Comparison of ENCODE assay signal across 25 cellular contexts in genomic region chr4:185456131-185456530, GRCh38. TPM values are rescaled to one million over a fixed set of nuclear protein-coding genes. Genes with fewer than 3 reads are reported as not detected.
DNase-seq lines count a peak whose midpoint lies in the region; ATAC-seq, FAIRE-seq and TF ChIP-seq lines count a peak whose summit lies in the region.
"Had no signal": no experiment of that assay in that cellular context is flagged by ENCODE, and none has a peak within 500 bp of the region (broad histone marks: within the 10 kb centered on the region; RNA-seq: fewer than 3 reads in every experiment).

No MANE protein-coding gene starts in this region.

- no peaks in the 10 kb centered on the region for H3K36me3 ChIP-seq in liver (ENCODE audit: control insufficient read depth in 4 of 4, insufficient read depth in 3 of 4, low read depth in 1 of 4, low read length in 3 of 4)
- H3K36me3 ChIP-seq in HepG2 (replicated peaks in 1 of 2; ENCODE audit: control insufficient read depth in 1 of 2, insufficient read depth in 2 of 2, low read length in 2 of 2): no peaks in the 10 kb centered on the region
- peaks cover 46% of the 10 kb centered on the region for H3K36me3 ChIP-seq in SU-DHL-6 (ENCODE audit: low read length)
- H3K36me3 ChIP-seq: BLaER1 treated with 17β-estradiol and CSF1 and Interleukin-3, amounts not matched to agents 10 nM and 100 nM had no signal

- POLR2A ChIA-PET in HepG2 (lab: Yijun Ruan, JAX): no interaction called here

- no peak for DNase-seq in HepG2 (ENCODE audit: low spot score)
- no peak for DNase-seq in left lobe of liver (ENCODE audit: low spot score)
- DNase-seq in SHP77 treated with DMSO at 0.1 percent for 48 hours (lab: John Stamatoyannopoulos, UW): no peak
- DNase-seq in dermis blood vessel endothelial cell: no peak
- DNase-seq: AML-193; CD4-positive, alpha-beta T cell; CD8-positive, alpha-beta T cell; DMS 273 treated with DMSO at 0.1 percent for 48 hours; DMS153; DMS53; DMS79; DND-41; EL; GDM1 had no signal

- peak overlapping the region in 1 of 2 donors; percentile 25 for H3K27ac ChIP-seq in liver (ENCODE audit: low read depth in 1 of 2, low read length in 2 of 2)
- H3K27ac ChIP-seq in HepG2 (ENCODE audit: extremely low read length, insufficient read depth, low read length): no peak overlapping the region
- H3K27ac ChIP-seq in SU-DHL-6 (ENCODE audit: low read depth, low read length): no peak overlapping the region
- H3K27ac ChIP-seq: 22Rv1; A549; BLaER1 treated with 17β-estradiol and CSF1 and Interleukin-3, amounts not matched to agents 10 nM and 100 nM; C4-2B had no signal

- CTCF ChIA-PET in HepG2 (lab: Yijun Ruan, JAX; ENCODE audit: low intra/inter-chr PET ratio, low total read pairs): no interaction called here

- TF ChIP-seq RAD21 in liver (IDR thresholded peaks at IDR 0.05) (no peak), HepG2 (CRISPR knock-in tag; IDR thresholded peaks at IDR 0.05) (no peak)

- H3K4me3 ChIP-seq in liver (ENCODE audit: low read depth in 1 of 3, low read length in 3 of 3) (no peak overlapping the region), HepG2 (replicated peaks in 1 of 3; ENCODE audit: insufficient read depth in 1 of 3, low read depth in 2 of 3, low read length in 3 of 3) (no peak overlapping the region), SU-DHL-6 (ENCODE audit: insufficient read depth, low read length, poor library complexity, severe bottlenecking) (no peak overlapping the region)
- H3K4me3 ChIP-seq: A549; BLaER1 treated with 17β-estradiol and CSF1 and Interleukin-3, amounts not matched to agents 10 nM and 100 nM; GM12878 had no signal

- 20% methylated on average over 2 of the region's 2 CpGs for WGBS in liver
- WGBS in HepG2 (ENCODE audit: low lambda C conversion rate): 23% methylated on average over 2 of the region's 2 CpGs

- TF ChIP-seq EP300 in HepG2 (IDR thresholded peaks at IDR 0.05; ENCODE audit: low read depth in 2 of 2, low read length in 2 of 2) (no peak), HepG2 (CRISPR knock-in tag; IDR thresholded peaks at IDR 0.05; ENCODE audit: borderline replicate concordance) (no peak)

- H3K27me3 ChIP-seq in liver (ENCODE audit: control insufficient read depth in 4 of 4, insufficient read depth in 4 of 4, low read length in 3 of 4): no peaks in the 10 kb centered on the region
- peaks cover 0 to 13% of the 10 kb centered on the region in 2 experiments; a peak in 1 of 5 replicates for H3K27me3 ChIP-seq in HepG2 (ENCODE audit: control insufficient read depth in 1 of 2, insufficient read depth in 2 of 2, low read length in 2 of 2)
- no peaks in the 10 kb centered on the region for H3K27me3 ChIP-seq in SU-DHL-6 (ENCODE audit: low read length)
- H3K27me3 ChIP-seq: BLaER1 treated with 17β-estradiol and CSF1 and Interleukin-3, amounts not matched to agents 10 nM and 100 nM had no signal

- no peak for TF ChIP-seq CTCF in liver (IDR thresholded peaks at IDR 0.05; ENCODE audit: low read depth, low read length, missing input control)
- TF ChIP-seq CTCF in HepG2 (CRISPR knock-in tag; IDR thresholded peaks at IDR 0.05): no peak
- TF ChIP-seq CTCF in SU-DHL-6 (IDR thresholded peaks at IDR 0.05; ENCODE audit: insufficient read depth, low read length, poor library complexity, severe bottlenecking): no peak

- H3K9ac ChIP-seq in liver (ENCODE audit: low read depth in 1 of 2, low read length in 2 of 2) (no peak overlapping the region), HepG2 (ENCODE audit: insufficient read depth, low read depth, low read length) (no peak overlapping the region), SU-DHL-6 (ENCODE audit: low read length) (no peak overlapping the region)
- H3K9ac ChIP-seq: BLaER1 treated with 17β-estradiol and CSF1 and Interleukin-3, amounts not matched to agents 10 nM and 100 nM had no signal

- H3K79me2 ChIP-seq in HepG2 (ENCODE audit: insufficient read depth, low read length) (no peaks in the 10 kb centered on the region), SU-DHL-6 (ENCODE audit: insufficient read depth, low read length) (peaks cover 28% of the 10 kb centered on the region; the same call in 1 of the 2 replicates)

- H3K9me3 ChIP-seq in liver (ENCODE audit: control insufficient read depth in 4 of 4, low read length in 3 of 4) (no peaks in the 10 kb centered on the region), HepG2 (ENCODE audit: low read length) (no peaks in the 10 kb centered on the region), SU-DHL-6 (ENCODE audit: insufficient read depth, low read length) (no peaks in the 10 kb centered on the region)
- H3K9me3 ChIP-seq: A549; BLaER1 treated with 17β-estradiol and CSF1 and Interleukin-3, amounts not matched to agents 10 nM and 100 nM had no signal

- no TSS peak for BruUV-seq in HepG2 (replicated peaks; lab: Mats Ljungman, UMichigan)

- no peak for TF ChIP-seq POLR2A in HepG2 (IDR thresholded peaks at IDR 0.05; ENCODE audit: insufficient read depth in 1 of 2, low read depth in 2 of 2, low read length in 2 of 2)

- H2AFZ ChIP-seq in HepG2 (ENCODE audit: low read length) (no peak overlapping the region), SU-DHL-6 (ENCODE audit: low read depth, low read length, severe bottlenecking) (no peak overlapping the region)

- no peaks in the 10 kb centered on the region for H3K9me2 ChIP-seq in SU-DHL-6 (replicated peaks; ENCODE audit: insufficient read depth, low read length)

- ATAC-seq in HepG2: no peak
- ATAC-seq in left lobe of liver: peak; percentile 62
- no peak for ATAC-seq in GM19023 (IDR thresholded peaks at IDR 0.05; ENCODE audit: unreplicated experiment)
- ATAC-seq: A549; CD8-positive, alpha-beta T cell; GM12878 had no signal

- no peaks in the 10 kb centered on the region for H4K20me1 ChIP-seq in HepG2 (ENCODE audit: insufficient read depth, low read length)
- no peaks in the 10 kb centered on the region for H4K20me1 ChIP-seq in SU-DHL-6 (ENCODE audit: low read depth, low read length)
- H4K20me1 ChIP-seq: BLaER1 treated with 17β-estradiol and CSF1 and Interleukin-3, amounts not matched to agents 10 nM and 100 nM had no signal

- peaks cover 0 to 2% (median 0%) of the 10 kb centered on the region in 4 donors for H3K4me1 ChIP-seq in liver (ENCODE audit: control insufficient read depth in 4 of 4, insufficient read depth in 4 of 4, low read length in 3 of 4)
- H3K4me1 ChIP-seq in HepG2 (ENCODE audit: insufficient read depth, low read length): peaks cover 10% of the 10 kb centered on the region
- H3K4me1 ChIP-seq: A549; BLaER1 treated with 17β-estradiol and CSF1 and Interleukin-3, amounts not matched to agents 10 nM and 100 nM had no signal

- FAIRE-seq in HepG2 (lab: Jason Lieb, UNC): no peak
- FAIRE-seq: A549, GM12878, GM12892 had no signal

- peaks cover 6% of the 10 kb centered on the region; the same call in 1 of the 2 replicates for H3F3A ChIP-seq in SU-DHL-6 (ENCODE audit: insufficient read depth)

- intact Hi-C loops in HepG2 (cut with micrococcal nuclease; ENCODE audit: unreplicated experiment): no loop called here

- in situ Hi-C loops in HepG2 (cut with HindIII; ENCODE audit: extremely low pct_ligation_motif_present, low pct_unique_long_range_greater_than_20kb): loop anchor here (25.0 kb wide), 1 partner anchor 581 kb away; no protein-coding TSS in a partner anchor

- H3K4me2 ChIP-seq in HepG2 (ENCODE audit: low read depth, low read length): no peak overlapping the region
- peak overlapping the region; percentile 3 for H3K4me2 ChIP-seq in SU-DHL-6 (ENCODE audit: low read depth, low read length, poor library complexity, severe bottlenecking)
- H3K4me2 ChIP-seq: A549; BLaER1 treated with 17β-estradiol and CSF1 and Interleukin-3, amounts not matched to agents 10 nM and 100 nM had no signal

RNA-seq across cellular contexts. Expression of gene CCDC110, which starts 15.4 kb away (rescaled TPM):
- 1 to 10 TPM in 1 of 2 donors, not detected in 1; 1.5 TPM for total RNA-seq in liver
- under 1 TPM; 0.45 to 0.60 TPM for polyA plus RNA-seq in liver
- total RNA-seq in HepG2 (2016; rRNA removed; fragmentation: Illumina TruSeq; extraction: Trizol): not detected in 2 replicates
- total RNA-seq in HepG2 (2016; cell fraction: cytosol; rRNA removed; fragmentation: Illumina TruSeq; extraction: Trizol; ENCODE audit: low read depth): not detected in 2 replicates
- not detected in 2 replicates for total RNA-seq in HepG2 (2016; cell fraction: insoluble cytoplasmic fraction; rRNA removed; fragmentation: Illumina TruSeq; extraction: Trizol)
- total RNA-seq in HepG2 (2016; cell fraction: membrane; rRNA removed; fragmentation: Illumina TruSeq; extraction: Trizol): not detected in 2 replicates
- not detected in 2 replicates for total RNA-seq in HepG2 (2016; cell fraction: nucleus; rRNA removed; fragmentation: Illumina TruSeq; extraction: Trizol)
- polyA plus RNA-seq in HepG2 (2011; rRNA removed): not detected in 2 replicates
- polyA plus RNA-seq in HepG2 (2011; cell fraction: cytosol; rRNA removed): 0.06 TPM in 1 of 2 replicates, not detected in the other
- not detected in 2 replicates for polyA plus RNA-seq in HepG2 (2011; cell fraction: nucleus; rRNA removed)
- 0.16 and 0.35 TPM in 2 replicates for polyA plus RNA-seq in HepG2 (2012)
- polyA plus RNA-seq in HepG2 (2016; cell fraction: cytosol; fragmentation: Illumina TruSeq; extraction: Trizol; ENCODE audit: low read depth): not detected in 2 replicates
- not detected in 2 replicates for polyA plus RNA-seq in HepG2 (2016; cell fraction: insoluble cytoplasmic fraction; fragmentation: Illumina TruSeq; extraction: Trizol; ENCODE audit: low read depth)
- polyA plus RNA-seq in HepG2 (2016; cell fraction: membrane; fragmentation: Illumina TruSeq; extraction: Trizol; ENCODE audit: low read depth): not detected in 2 replicates
- not detected in 2 replicates for polyA plus RNA-seq in HepG2 (2016; cell fraction: nucleus; fragmentation: Illumina TruSeq; extraction: Trizol; ENCODE audit: insufficient read depth, low read depth)
- polyA minus RNA-seq in HepG2 (2011; rRNA and poly(A)+ RNA removed; ENCODE audit: low replicate concordance): not detected in 2 replicates
- not detected in 2 replicates for polyA minus RNA-seq in HepG2 (2011; cell fraction: cytosol; rRNA and poly(A)+ RNA removed)
- not detected in 2 replicates for polyA minus RNA-seq in HepG2 (2011; cell fraction: nucleus; rRNA and poly(A)+ RNA removed)
- 0.30 TPM for total RNA-seq in left lobe of liver
- total RNA-seq in dermis blood vessel endothelial cell: 0.42 and 0.68 TPM in 2 replicates
- total RNA-seq: Daoy had no signal
- polyA plus RNA-seq: BJ had no signal

RNA-seq across cellular contexts. Expression of gene UFSP2, which starts 30.4 kb away (rescaled TPM):
- total RNA-seq in liver (10 to 100 TPM; 16.6 to 17.2 TPM), HepG2 (2016; rRNA removed; fragmentation: Illumina TruSeq; extraction: Trizol) (32.3 and 44.8 TPM in 2 replicates), left lobe of liver (16.9 TPM), dermis blood vessel endothelial cell (40.0 and 51.7 TPM in 2 replicates)
- polyA plus RNA-seq in liver (10 to 100 TPM; 12.2 to 12.9 TPM), HepG2 (2011; rRNA removed) (17.1 and 24.1 TPM in 2 replicates)
- 27.5 and 31.7 TPM in 2 replicates for total RNA-seq in HepG2 (2016; cell fraction: cytosol; rRNA removed; fragmentation: Illumina TruSeq; extraction: Trizol; ENCODE audit: low read depth)
- total RNA-seq in HepG2 (2016; cell fraction: insoluble cytoplasmic fraction; rRNA removed; fragmentation: Illumina TruSeq; extraction: Trizol): 30.0 and 43.9 TPM in 2 replicates
- 30.6 and 35.7 TPM in 2 replicates for total RNA-seq in HepG2 (2016; cell fraction: membrane; rRNA removed; fragmentation: Illumina TruSeq; extraction: Trizol)
- 14.9 and 25.5 TPM in 2 replicates for total RNA-seq in HepG2 (2016; cell fraction: nucleus; rRNA removed; fragmentation: Illumina TruSeq; extraction: Trizol)
- polyA plus RNA-seq in HepG2 (2011; cell fraction: cytosol; rRNA removed): 15.3 and 19.2 TPM in 2 replicates
- 5.7 and 6.9 TPM in 2 replicates for polyA plus RNA-seq in HepG2 (2011; cell fraction: nucleus; rRNA removed)
- polyA plus RNA-seq in HepG2 (2012): 18.2 and 23.6 TPM in 2 replicates
- 20.6 and 23.2 TPM in 2 replicates for polyA plus RNA-seq in HepG2 (2016; cell fraction: cytosol; fragmentation: Illumina TruSeq; extraction: Trizol; ENCODE audit: low read depth)
- polyA plus RNA-seq in HepG2 (2016; cell fraction: insoluble cytoplasmic fraction; fragmentation: Illumina TruSeq; extraction: Trizol; ENCODE audit: low read depth): 35.4 and 37.7 TPM in 2 replicates
- 20.5 and 25.1 TPM in 2 replicates for polyA plus RNA-seq in HepG2 (2016; cell fraction: membrane; fragmentation: Illumina TruSeq; extraction: Trizol; ENCODE audit: low read depth)
- polyA plus RNA-seq in HepG2 (2016; cell fraction: nucleus; fragmentation: Illumina TruSeq; extraction: Trizol; ENCODE audit: insufficient read depth, low read depth): 13.0 and 15.3 TPM in 2 replicates
- 21.8 and 22.1 TPM in 2 replicates for polyA minus RNA-seq in HepG2 (2011; rRNA and poly(A)+ RNA removed; ENCODE audit: low replicate concordance)
- 16.2 and 26.8 TPM in 2 replicates for polyA minus RNA-seq in HepG2 (2011; cell fraction: cytosol; rRNA and poly(A)+ RNA removed)
- polyA minus RNA-seq in HepG2 (2011; cell fraction: nucleus; rRNA and poly(A)+ RNA removed): 19.4 and 35.4 TPM in 2 replicates

RNA-seq across cellular contexts. Expression of gene ANKRD37, which starts 59.5 kb away (rescaled TPM):
- total RNA-seq in liver (1 to 10 TPM; 1.2 to 2.2 TPM), HepG2 (2016; rRNA removed; fragmentation: Illumina TruSeq; extraction: Trizol) (1.9 and 2.2 TPM in 2 replicates), left lobe of liver (5.7 TPM), dermis blood vessel endothelial cell (7.1 and 9.4 TPM in 2 replicates)
- polyA plus RNA-seq in liver (1 to 10 TPM; 4.6 to 7.9 TPM), HepG2 (2011; rRNA removed) (46.2 and 51.4 TPM in 2 replicates)
- 1.9 and 2.6 TPM in 2 replicates for total RNA-seq in HepG2 (2016; cell fraction: cytosol; rRNA removed; fragmentation: Illumina TruSeq; extraction: Trizol; ENCODE audit: low read depth)
- total RNA-seq in HepG2 (2016; cell fraction: insoluble cytoplasmic fraction; rRNA removed; fragmentation: Illumina TruSeq; extraction: Trizol): 1.4 and 2.1 TPM in 2 replicates
- 1.8 and 2.2 TPM in 2 replicates for total RNA-seq in HepG2 (2016; cell fraction: membrane; rRNA removed; fragmentation: Illumina TruSeq; extraction: Trizol)
- 3.5 and 4.6 TPM in 2 replicates for total RNA-seq in HepG2 (2016; cell fraction: nucleus; rRNA removed; fragmentation: Illumina TruSeq; extraction: Trizol)
- 24.7 and 29.5 TPM in 2 replicates for polyA plus RNA-seq in HepG2 (2011; cell fraction: cytosol; rRNA removed)
- polyA plus RNA-seq in HepG2 (2011; cell fraction: nucleus; rRNA removed): 13.1 and 13.3 TPM in 2 replicates
- polyA plus RNA-seq in HepG2 (2012): 23.4 and 38.1 TPM in 2 replicates
- 2.3 and 2.7 TPM in 2 replicates for polyA plus RNA-seq in HepG2 (2016; cell fraction: cytosol; fragmentation: Illumina TruSeq; extraction: Trizol; ENCODE audit: low read depth)
- polyA plus RNA-seq in HepG2 (2016; cell fraction: insoluble cytoplasmic fraction; fragmentation: Illumina TruSeq; extraction: Trizol; ENCODE audit: low read depth): 1.5 and 1.8 TPM in 2 replicates
- 2.1 and 2.2 TPM in 2 replicates for polyA plus RNA-seq in HepG2 (2016; cell fraction: membrane; fragmentation: Illumina TruSeq; extraction: Trizol; ENCODE audit: low read depth)
- polyA plus RNA-seq in HepG2 (2016; cell fraction: nucleus; fragmentation: Illumina TruSeq; extraction: Trizol; ENCODE audit: insufficient read depth, low read depth): 3.0 TPM in 2 replicates
- 11.9 and 47.4 TPM in 2 replicates for polyA minus RNA-seq in HepG2 (2011; rRNA and poly(A)+ RNA removed; ENCODE audit: low replicate concordance)
- 12.2 and 18.2 TPM in 2 replicates for polyA minus RNA-seq in HepG2 (2011; cell fraction: cytosol; rRNA and poly(A)+ RNA removed)
- 15.5 and 18.2 TPM in 2 replicates for polyA minus RNA-seq in HepG2 (2011; cell fraction: nucleus; rRNA and poly(A)+ RNA removed)
